8 cellular contexts compared by ENCODE assay signal in genomic region chr17:82985973-82986372, GRCh38.
A peak's percentile ranks its signal among the peaks of the same experiment; 100 is the strongest.
DNase-seq lines count a peak whose midpoint lies in the region; ATAC-seq lines count a peak whose summit lies in the region.

No MANE protein-coding gene starts in this region.

- H3K27me3 ChIP-seq in HUES48 (ENCODE audit: control insufficient read depth, insufficient read depth, low read length), result no peaks in the 10 kb centered on the region

- DNase-seq in activated CD8-positive, alpha-beta memory T cell treated with anti-CD3 and anti-CD28 coated beads for 48 hours (ENCODE audit: low read depth in 2 of 3, low spot score in 2 of 3), result peak in 2 of 3 experiments; percentile 11 to 17
- peak; percentile 12 for DNase-seq in foreskin melanocyte
- peak; percentile 40 to 54 for DNase-seq in stimulated activated CD4-positive, alpha-beta T cell treated with anti-CD3 and anti-CD28 coated beads, Interleukin-2, amount 100 ng/mL, for 24 hours
- no peak for DNase-seq in NCI-H128 (lab: John Stamatoyannopoulos, UW; ENCODE audit: unreplicated experiment)

- H3K9ac ChIP-seq in HUES48 (ENCODE audit: low read depth, low read length), result peak overlapping the region; percentile 41; the same call in 1 of the 2 replicates

- H3K9me3 ChIP-seq in HUES48 (ENCODE audit: control insufficient read depth, insufficient read depth, low read length), result peaks cover 8% of the 10 kb centered on the region

- H3K4me1 ChIP-seq in HUES48 (ENCODE audit: control insufficient read depth, insufficient read depth, low read length), result peaks cover 4% of the 10 kb centered on the region

- no peak for ATAC-seq in HG03025 (IDR thresholded peaks at IDR 0.05; ENCODE audit: low FRiP score, unreplicated experiment)
- ATAC-seq in HG03442 (IDR thresholded peaks at IDR 0.05; ENCODE audit: unreplicated experiment), result no peak
- no peak for ATAC-seq in HG03342 (IDR thresholded peaks at IDR 0.05; ENCODE audit: unreplicated experiment)

- no peak overlapping the region for H3K27ac ChIP-seq in HUES48 (ENCODE audit: low read depth, low read length)

- no peaks in the 10 kb centered on the region for H3K36me3 ChIP-seq in HUES48 (ENCODE audit: control insufficient read depth, insufficient read depth, low read length)

- no peak overlapping the region for H3K4me3 ChIP-seq in HUES48 (ENCODE audit: low read depth, low read length)
